Comparison of ENCODE assay signal across 1 cellular context in genomic region chr19:34404109-34404909, GRCh38.
TF ChIP-seq lines count a peak whose summit lies in the region.

TSS of gene PDCD2L (plus strand) at chr19:34404399. CDS start at chr19:34404431, 32 bp downstream.

TF ChIP-seq in HepG2, 621 proteins besides CTCF, POLR2A, EP300 and RAD21 (continued from another document and continues in another):
- TF ChIP-seq ZBTB4 (CRISPR knock-in tag; IDR thresholded peaks at IDR 0.05; ENCODE audit: borderline replicate concordance) (peak; percentile 88; the same call in 1 of the 2 replicates), ZNF790 (CRISPR knock-in tag; IDR thresholded peaks at IDR 0.05; ENCODE audit: borderline replicate concordance) (peak; percentile 77; the same call in 1 of the 2 replicates), ZNF251 (CRISPR knock-in tag; IDR thresholded peaks at IDR 0.05) (0 out of 2 replicates have a peak, but pooled peaks have one; percentile 8), SNAPC4 (CRISPR knock-in tag; IDR thresholded peaks at IDR 0.05) (no peak; the same call in 1 of the 2 replicates), KDM4B (CRISPR knock-in tag; IDR thresholded peaks at IDR 0.05) (peak; percentile 47; the same call in 1 of the 2 replicates), TARDBP (CRISPR knock-in tag; IDR thresholded peaks at IDR 0.05) (no peak), ZNF136 (CRISPR knock-in tag; IDR thresholded peaks at IDR 0.05; ENCODE audit: low read depth) (peak; percentile 88), PRDM10 (CRISPR knock-in tag; IDR thresholded peaks at IDR 0.05; ENCODE audit: low read depth) (no peak; the same call in 1 of the 2 replicates), MEF2D (CRISPR knock-in tag; IDR thresholded peaks at IDR 0.05) (peak; percentile 59; the same call in 1 of the 2 replicates), TEAD3 (CRISPR knock-in tag; optimal IDR thresholded peaks at IDR 0.05; ENCODE audit: borderline replicate concordance) (peak; percentile 35), TFE3 (CRISPR knock-in tag; IDR thresholded peaks at IDR 0.05) (peak; percentile 81), CEBPG (CRISPR knock-in tag; IDR thresholded peaks at IDR 0.05) (peak; percentile 28; the same call in 1 of the 2 replicates), FOXP4 (CRISPR knock-in tag; IDR thresholded peaks at IDR 0.05) (peak; percentile 27; the same call in 1 of the 2 replicates), DZIP1 (CRISPR knock-in tag; IDR thresholded peaks at IDR 0.05) (no peak), DR1 (CRISPR knock-in tag; IDR thresholded peaks at IDR 0.05) (peak; percentile 74; the same call in 1 of the 2 replicates), ZNF788 (CRISPR knock-in tag; IDR thresholded peaks at IDR 0.05; ENCODE audit: borderline replicate concordance) (peak; percentile 42; the same call in 1 of the 2 replicates), ZNF644 (CRISPR knock-in tag; IDR thresholded peaks at IDR 0.05; ENCODE audit: low read depth) (no peak), THAP8 (CRISPR knock-in tag; IDR thresholded peaks at IDR 0.05; ENCODE audit: borderline replicate concordance) (0 out of 2 replicates have a peak, but pooled peaks have one; percentile 85), POLR2G (IDR thresholded peaks at IDR 0.05; ENCODE audit: low read depth, low read length) (peak; percentile 80), TBP (CRISPR knock-in tag; IDR thresholded peaks at IDR 0.05) (no peak), ZC3H13 (CRISPR knock-in tag; IDR thresholded peaks at IDR 0.05) (peak; percentile 96), LBX2 (CRISPR knock-in tag; IDR thresholded peaks at IDR 0.05; ENCODE audit: borderline replicate concordance) (peak; percentile 87; the same call in 1 of the 2 replicates), ZNF17 (CRISPR knock-in tag; IDR thresholded peaks at IDR 0.05) (no peak), AFF4 (CRISPR knock-in tag; IDR thresholded peaks at IDR 0.05) (no peak), SMAD1 (CRISPR knock-in tag; IDR thresholded peaks at IDR 0.05; ENCODE audit: borderline replicate concordance, low read depth) (peak; percentile 83; the same call in 1 of the 2 replicates)
